Comparison of ENCODE assay signal across 8 cellular contexts in the genomic region with DNA sequence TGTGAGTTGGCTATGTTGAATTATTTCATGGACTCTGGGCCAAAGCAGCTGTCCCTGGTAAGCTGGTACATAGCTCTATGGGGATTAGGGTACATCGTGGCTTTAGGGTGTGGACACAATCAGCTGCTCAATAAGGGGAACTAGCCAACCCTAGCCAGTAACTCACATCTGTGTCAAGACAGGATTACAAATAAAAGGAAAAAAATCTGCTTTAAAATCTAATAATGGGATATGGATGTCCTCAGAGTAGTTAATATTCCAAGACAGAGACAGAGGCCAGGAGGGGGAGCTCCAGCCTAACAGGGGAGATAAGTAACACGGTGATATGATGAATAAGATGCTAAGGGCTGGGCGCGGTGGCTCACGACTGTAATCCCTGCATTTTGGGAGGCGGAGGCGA. TPM values are rescaled to one million over a fixed set of nuclear protein-coding genes. Genes with fewer than 3 reads are reported as not detected.
DNase-seq lines count a peak whose midpoint lies in the region; ATAC-seq and TF ChIP-seq lines count a peak whose summit lies in the region.

No MANE protein-coding gene starts in this region.

- no peaks in the 10 kb centered on the region for H3K4me1 Mint-ChIP-seq in activated T-cell treated with anti-CD3 and anti-CD28 coated beads, Interleukin-2, amount 50 U/mL, for 24 hours (ENCODE audit: low read depth)

- H3K27me3 ChIP-seq in gastroesophageal sphincter, result no peaks in the 10 kb centered on the region

- H3K36me3 Mint-ChIP-seq in activated T-cell treated with anti-CD3 and anti-CD28 coated beads, Interleukin-2, amount 50 U/mL, for 24 hours (ENCODE audit: low read depth), result no peaks in the 10 kb centered on the region

- no peak overlapping the region for H3K4me3 Mint-ChIP-seq in activated T-cell treated with anti-CD3 and anti-CD28 coated beads, Interleukin-2, amount 50 U/mL, for 24 hours

- no peak for TF ChIP-seq EP300 in gastroesophageal sphincter (IDR thresholded peaks at IDR 0.05)

- H3K4me3 ChIP-seq in gastroesophageal sphincter, result no peak overlapping the region

- peak; percentile 60 for DNase-seq in H4 (ENCODE audit: low spot score)
- peak; percentile 31 for DNase-seq in NCI-H82 treated with DMSO at 0.1 percent for 48 hours (lab: John Stamatoyannopoulos, UW; ENCODE audit: unreplicated experiment)
- DNase-seq in activated T-cell treated with anti-CD3 and anti-CD28 coated beads, Interleukin-2, amount 50 U/mL, for 24 hours, result peak; percentile 64
- peak; percentile 67 for DNase-seq in sciatic nerve (ENCODE audit: low spot score)
- no peak for DNase-seq in kidney glomerular epithelial cell (lab: John Stamatoyannopoulos, UW)

- WGBS in gastroesophageal sphincter (ENCODE audit: low coverage in 1 of 2), 2 donors, result 0 to 3% methylated on average over 4 to 5 of the region's 7 CpGs

- H3K27ac Mint-ChIP-seq in activated T-cell treated with anti-CD3 and anti-CD28 coated beads, Interleukin-2, amount 50 U/mL, for 24 hours, result no peak overlapping the region

- H3K27ac ChIP-seq in gastroesophageal sphincter, result no peak overlapping the region

- H3K9me3 ChIP-seq in gastroesophageal sphincter, result no peaks in the 10 kb centered on the region

- H3K4me1 ChIP-seq in gastroesophageal sphincter, result no peaks in the 10 kb centered on the region

- no peak for TF ChIP-seq POLR2A in gastroesophageal sphincter (IDR thresholded peaks at IDR 0.05)

- ATAC-seq in gastroesophageal sphincter, result no peak
- no peak for ATAC-seq in sciatic nerve
- ATAC-seq in GM21825 (IDR thresholded peaks at IDR 0.05; ENCODE audit: unreplicated experiment), result no peak
- ATAC-seq in GM18511 (IDR thresholded peaks at IDR 0.05; ENCODE audit: unreplicated experiment), result no peak

- intact Hi-C loops in sciatic nerve (cut with DNase I), result no loop called here

- no peaks in the 10 kb centered on the region for H3K27me3 Mint-ChIP-seq in activated T-cell treated with anti-CD3 and anti-CD28 coated beads, Interleukin-2, amount 50 U/mL, for 24 hours

- no peaks in the 10 kb centered on the region for H3K36me3 ChIP-seq in gastroesophageal sphincter

- H3K9me3 Mint-ChIP-seq in activated T-cell treated with anti-CD3 and anti-CD28 coated beads, Interleukin-2, amount 50 U/mL, for 24 hours, result peaks cover 4% of the 10 kb centered on the region

- peak in 3 of 4 experiments; percentile 46 to 62 (median 49) for TF ChIP-seq CTCF in gastroesophageal sphincter (IDR thresholded peaks at IDR 0.05)

RNA-seq across cellular contexts. Expression of a gene that starts 21.1 kb away (rescaled TPM):
- total RNA-seq in H4 (2014; rRNA removed; shearing (Covaris generic)), result 12.2 and 15.3 TPM in 2 replicates
- total RNA-seq in gastroesophageal sphincter (10 to 100 TPM in 2 of 4 donors, 1 to 10 TPM in 2; 10.0 to 16.9 (median 10.3) TPM), sciatic nerve (21.0 TPM)

RNA-seq across cellular contexts. Expression of a gene that starts 48.7 kb away (rescaled TPM):
- total RNA-seq in H4 (2014; rRNA removed; shearing (Covaris generic)), result 24.3 and 37.6 TPM in 2 replicates
- total RNA-seq in gastroesophageal sphincter, result 10 to 100 TPM in 2 of 4 donors, 1 to 10 TPM in 2; 7.2 to 13.9 (median 9.3) TPM
- 13.7 TPM for total RNA-seq in sciatic nerve

RNA-seq across cellular contexts. Expression of a gene that starts 58.4 kb away (rescaled TPM):
- 225 and 236 TPM in 2 replicates for total RNA-seq in H4 (2014; rRNA removed; shearing (Covaris generic))
- total RNA-seq in gastroesophageal sphincter, result 100 to 1,000 TPM; 177 to 286 (median 190) TPM
- total RNA-seq in sciatic nerve, result 139 TPM
